In genomic region chr6:110180228-110181008, GRCh38 we compare ENCODE assay signal across 1 cellular context.
TF ChIP-seq lines count a peak whose summit lies in the region.

CDC40 (plus strand) TSS chr6:110180427; CDS start chr6:110180445, 18 bp downstream.

TF ChIP-seq in GM12878, 131 proteins besides CTCF, POLR2A, EP300 and RAD21 (continued from another document and continues in another):
- TF ChIP-seq E2F8 (IDR thresholded peaks at IDR 0.05; ENCODE audit: low read depth, partially characterized antibody) (peak; percentile 68), BRCA1 (IDR thresholded peaks at IDR 0.05; ENCODE audit: low read depth, low read length) (no peak), KDM1A (IDR thresholded peaks at IDR 0.05; ENCODE audit: borderline replicate concordance) (no peak), E4F1 (IDR thresholded peaks at IDR 0.05; ENCODE audit: borderline replicate concordance, partially characterized antibody) (no peak), IKZF1 (conservative IDR thresholded peaks at IDR 0.05) (0 out of 2 replicates have a peak, but pooled peaks have one; percentile 5), NRF1 (conservative IDR thresholded peaks at IDR 0.05; ENCODE audit: low read depth, low read length) (no peak), ZBTB33 (IDR thresholded peaks at IDR 0.05) (no peak), ZBED1 (IDR thresholded peaks at IDR 0.05; ENCODE audit: borderline replicate concordance) (no peak), CEBPB (IDR thresholded peaks at IDR 0.05; ENCODE audit: borderline replicate concordance in 1 of 2, low read depth in 2 of 2, low read length in 2 of 2) (no peak), BCL3 (IDR thresholded peaks at IDR 0.05; ENCODE audit: borderline replicate concordance, insufficient read depth, low read depth, low read length, poor library complexity, severe bottlenecking) (no peak), ZNF384 (IDR thresholded peaks at IDR 0.05; ENCODE audit: borderline replicate concordance, low read depth, low read length) (no peak), GATAD2B (conservative IDR thresholded peaks at IDR 0.05; ENCODE audit: low read depth) (no peak), SKIL (IDR thresholded peaks at IDR 0.05; ENCODE audit: low read depth, poor library complexity, severe bottlenecking) (peak; percentile 54), NR2C2 (IDR thresholded peaks at IDR 0.05; ENCODE audit: borderline replicate concordance, control insufficient read depth, insufficient read length, low read depth) (no peak), PBX3 (IDR thresholded peaks at IDR 0.05; ENCODE audit: insufficient replicate concordance, low read depth, low read length) (no peak), GABPA (IDR thresholded peaks at IDR 0.05; ENCODE audit: low read depth) (no peak), ELK1 (IDR thresholded peaks at IDR 0.05; ENCODE audit: low read depth, low read length) (no peak), CHD4 (IDR thresholded peaks at IDR 0.05) (no peak), POLR2AphosphoS2 (IDR thresholded peaks at IDR 0.05; ENCODE audit: low read depth, low read length) (0 out of 2 replicates have a peak, but pooled peaks have one; percentile 64), HSF1 (IDR thresholded peaks at IDR 0.05; ENCODE audit: low read depth, low read length) (peak; percentile 62; the same call in 1 of the 2 replicates), SP1 (IDR thresholded peaks at IDR 0.05; ENCODE audit: low read depth, low read length) (no peak), ZBTB11 (CRISPR knock-in tag; IDR thresholded peaks at IDR 0.05) (no peak), ZNF274 (IDR thresholded peaks at IDR 0.05; ENCODE audit: insufficient read depth, insufficient read length) (no peak), CBFB (IDR thresholded peaks at IDR 0.05; ENCODE audit: low read depth) (no peak; the same call in 1 of the 2 replicates), ZZZ3 (IDR thresholded peaks at IDR 0.05; ENCODE audit: control insufficient read depth, insufficient read length, low read depth) (no peak), PML (IDR thresholded peaks at IDR 0.05; ENCODE audit: low read length) (peak; percentile 85), SUPT20H (IDR thresholded peaks at IDR 0.05; ENCODE audit: borderline replicate concordance, control insufficient read depth, low read depth, low read length) (no peak), ATF7 (IDR thresholded peaks at IDR 0.05; ENCODE audit: low read depth) (peak; percentile 83), ZBTB4 (CRISPR knock-in tag; IDR thresholded peaks at IDR 0.05) (no peak), ESRRA (IDR thresholded peaks at IDR 0.05; ENCODE audit: low read length) (no peak), MYB (IDR thresholded peaks at IDR 0.05; ENCODE audit: borderline replicate concordance, low read depth, low read length) (no peak), TBL1XR1 (IDR thresholded peaks at IDR 0.05; ENCODE audit: low read depth, low read length) (0 out of 2 replicates have a peak, but pooled peaks have one; percentile 32)
